Comparison of ENCODE assay signal across 8 cellular contexts in genomic region chr7:106112972-106113421, GRCh38. TPM values are rescaled to one million over a fixed set of nuclear protein-coding genes. Genes with fewer than 3 reads are reported as not detected.
DNase-seq lines count a peak whose midpoint lies in the region; ATAC-seq and TF ChIP-seq lines count a peak whose summit lies in the region.

No MANE protein-coding gene starts in this region.

- POLR2A ChIA-PET in activated CD4-positive, alpha-beta T cell treated with anti-CD3 and anti-CD28 coated beads for 36 hours (lab: Charles Lee), result interaction anchor here (0.6 to 2.0 kb wide), 2 partner anchors 41 to 87 kb away, joined by 3 to 6 read pairs; no protein-coding TSS in a partner anchor
- POLR2A ChIA-PET in GM10248 (lab: Yijun Ruan, JAX), result no interaction called here

- H3K27ac Mint-ChIP-seq in activated CD4-positive, alpha-beta T cell treated with anti-CD3 and anti-CD28 coated beads for 36 hours, result peak overlapping the region; percentile 89
- H3K27ac Mint-ChIP-seq in activated T-cell treated with anti-CD3 and anti-CD28 coated beads, Interleukin-2, amount 50 U/mL, for 72 hours, result peak overlapping the region; percentile 98

- H3K9me3 Mint-ChIP-seq in activated CD4-positive, alpha-beta T cell treated with anti-CD3 and anti-CD28 coated beads for 36 hours (ENCODE audit: low read depth), result no peaks in the 10 kb centered on the region
- H3K9me3 Mint-ChIP-seq in activated T-cell treated with anti-CD3 and anti-CD28 coated beads, Interleukin-2, amount 50 U/mL, for 72 hours, result no peaks in the 10 kb centered on the region

- peak overlapping the region; percentile 95 for H3K27ac ChIP-seq in layer of hippocampus (ENCODE audit: low read depth, low read length)
- H3K27ac ChIP-seq in testis, result peak overlapping the region; percentile 85 to 100

- intact Hi-C loops in activated CD4-positive, alpha-beta T cell treated with anti-CD3 and anti-CD28 coated beads for 36 hours (cut with DNase I, micrococcal nuclease), result loop anchor here (1.0 to 10.0 kb wide), 14 partner anchors 14 to 1632 kb away; partner anchors contain the start of genes CBLL1 (in 1 of the 2), HBP1 (in 1 of the 2), KMT2E (in 1 of the 2) and NAMPT (in 1 of the 2)
- intact Hi-C loops in testis (cut with DNase I; ENCODE audit: low total_unique reads), result no loop called here

- CTCF ChIA-PET in activated CD4-positive, alpha-beta T cell treated with anti-CD3 and anti-CD28 coated beads for 36 hours (lab: Charles Lee), result interaction anchor here (0.7 to 2.6 kb wide), 6 partner anchors 8 to 147 kb away, joined by 3 to 14 read pairs (median 4); no protein-coding TSS in a partner anchor
- CTCF ChIA-PET in GM10248 (lab: Yijun Ruan, JAX), result interaction anchor here (0.7 to 3.5 kb wide), 11 partner anchors 8 to 55 kb away, joined by 3 to 16 read pairs (median 4); no protein-coding TSS in a partner anchor

- H3K4me3 ChIP-seq in testis, result peak overlapping the region; percentile 89 to 91

- no peak for DNase-seq in activated CD4-positive, alpha-beta T cell treated with anti-CD3 and anti-CD28 coated beads for 36 hours
- no peak for DNase-seq in activated CD4-positive, alpha-beta T cell treated with anti-CD3 and anti-CD28 coated beads for 48 hours
- DNase-seq in activated T-cell treated with anti-CD3 and anti-CD28 coated beads, Interleukin-2, amount 50 U/mL, for 72 hours, result no peak
- DNase-seq in testis (no peak), EL (no peak), GM10248 (ENCODE audit: extremely low spot score) (no peak), medulla oblongata (ENCODE audit: extremely low spot score) (no peak)

- H3K4me1 ChIP-seq in testis, result peaks cover 27% of the 10 kb centered on the region

- H3K36me3 Mint-ChIP-seq in activated CD4-positive, alpha-beta T cell treated with anti-CD3 and anti-CD28 coated beads for 36 hours (ENCODE audit: low read depth), result peaks cover 3% of the 10 kb centered on the region
- H3K36me3 Mint-ChIP-seq in activated T-cell treated with anti-CD3 and anti-CD28 coated beads, Interleukin-2, amount 50 U/mL, for 72 hours (ENCODE audit: insufficient read depth in 2 of 2), result no peaks in the 10 kb centered on the region

- peak overlapping the region; percentile 79 for H3K4me3 Mint-ChIP-seq in activated CD4-positive, alpha-beta T cell treated with anti-CD3 and anti-CD28 coated beads for 36 hours
- peak overlapping the region; percentile 89 to 96 for H3K4me3 Mint-ChIP-seq in activated T-cell treated with anti-CD3 and anti-CD28 coated beads, Interleukin-2, amount 50 U/mL, for 72 hours

- no peak for TF ChIP-seq CTCF in testis (IDR thresholded peaks at IDR 0.05)
- TF ChIP-seq CTCF in GM10248 (IDR thresholded peaks at IDR 0.05; ENCODE audit: control extremely low read depth, extremely low read depth, low read depth, missing control alignments), result no peak

- H3K9me3 ChIP-seq in testis, result no peaks in the 10 kb centered on the region

- H3K27me3 Mint-ChIP-seq in activated CD4-positive, alpha-beta T cell treated with anti-CD3 and anti-CD28 coated beads for 36 hours, result no peaks in the 10 kb centered on the region
- no peaks in the 10 kb centered on the region for H3K27me3 Mint-ChIP-seq in activated T-cell treated with anti-CD3 and anti-CD28 coated beads, Interleukin-2, amount 50 U/mL, for 72 hours (ENCODE audit: low read depth)

- no peaks in the 10 kb centered on the region for H3K36me3 ChIP-seq in testis (ENCODE audit: low read depth, missing control alignments)

- no peak for ATAC-seq in activated CD4-positive, alpha-beta T cell treated with anti-CD3 and anti-CD28 coated beads for 36 hours
- ATAC-seq in activated T-cell treated with anti-CD3 and anti-CD28 coated beads, Interleukin-2, amount 50 U/mL, for 72 hours (replicated peaks in 1 of 2), result no peak

- peaks cover 64% of the 10 kb centered on the region for H3K4me1 Mint-ChIP-seq in activated CD4-positive, alpha-beta T cell treated with anti-CD3 and anti-CD28 coated beads for 36 hours
- H3K4me1 Mint-ChIP-seq in activated T-cell treated with anti-CD3 and anti-CD28 coated beads, Interleukin-2, amount 50 U/mL, for 72 hours (ENCODE audit: low read depth), result peaks cover 68% of the 10 kb centered on the region

- no peaks in the 10 kb centered on the region for H3K27me3 ChIP-seq in layer of hippocampus (ENCODE audit: control insufficient read depth, insufficient read depth, low read length)
- H3K27me3 ChIP-seq in testis, result no peaks in the 10 kb centered on the region

- 50 to 57% methylated on average over 17 of the region's 17 CpGs for WGBS in testis, 2 donors

- no peak for TF ChIP-seq POLR2A in testis (IDR thresholded peaks at IDR 0.05)

RNA-seq across cellular contexts. Expression of gene SYPL1, which starts 0.9 kb away (rescaled TPM):
- 10 to 100 TPM; 23.7 to 28.8 TPM for total RNA-seq in activated CD4-positive, alpha-beta T cell treated with anti-CD3 and anti-CD28 coated beads for 36 hours
- 10 to 100 TPM; 29.6 to 32.0 TPM for total RNA-seq in activated T-cell treated with anti-CD3 and anti-CD28 coated beads, Interleukin-2, amount 50 U/mL, for 72 hours
- total RNA-seq in testis, result 100 to 1,000 TPM in 1 of 2 donors, 10 to 100 TPM in 1; 100.0 to 116 TPM
- 209 TPM for polyA plus RNA-seq in testis (ENCODE audit: insufficient read depth, low read depth, low replicate concordance)
